ENCODE assay signal across 1 cellular context in genomic region chr1:151909167-151910149, GRCh38.
A peak's percentile ranks its signal among the peaks of the same experiment; 100 is the strongest.
TF ChIP-seq lines count a peak whose summit lies in the region.

Gene THEM4, minus strand, starts transcription at chr1:151909511. Its CDS starts 53 bp downstream, at chr1:151909458.

TF ChIP-seq in HepG2, 621 proteins besides CTCF, POLR2A, EP300 and RAD21 (continued from another document and continues in another):
- TF ChIP-seq, protein P1, sequence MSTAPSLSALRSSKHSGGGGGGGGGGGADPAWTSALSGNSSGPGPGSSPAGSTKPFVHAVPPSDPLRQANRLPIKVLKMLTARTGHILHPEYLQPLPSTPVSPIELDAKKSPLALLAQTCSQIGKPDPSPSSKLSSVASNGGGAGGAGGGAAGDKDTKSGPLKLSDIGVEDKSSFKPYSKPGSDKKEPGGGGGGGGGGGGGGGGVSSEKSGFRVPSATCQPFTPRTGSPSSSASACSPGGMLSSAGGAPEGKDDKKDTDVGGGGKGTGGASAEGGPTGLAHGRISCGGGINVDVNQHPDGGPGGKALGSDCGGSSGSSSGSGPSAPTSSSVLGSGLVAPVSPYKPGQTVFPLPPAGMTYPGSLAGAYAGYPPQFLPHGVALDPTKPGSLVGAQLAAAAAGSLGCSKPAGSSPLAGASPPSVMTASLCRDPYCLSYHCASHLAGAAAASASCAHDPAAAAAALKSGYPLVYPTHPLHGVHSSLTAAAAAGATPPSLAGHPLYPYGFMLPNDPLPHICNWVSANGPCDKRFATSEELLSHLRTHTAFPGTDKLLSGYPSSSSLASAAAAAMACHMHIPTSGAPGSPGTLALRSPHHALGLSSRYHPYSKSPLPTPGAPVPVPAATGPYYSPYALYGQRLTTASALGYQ (CRISPR knock-in tag; IDR thresholded peaks at IDR 0.05): peak; percentile 51; the same call in 1 of the 2 replicates
- TF ChIP-seq ZNF101 (CRISPR knock-in tag; IDR thresholded peaks at IDR 0.05; ENCODE audit: borderline replicate concordance, low read depth) (no peak), HNF4G (IDR thresholded peaks at IDR 0.05; ENCODE audit: borderline replicate concordance, low read depth, low read length) (peak; percentile 9; the same call in 1 of the 2 replicates), HNF4G (CRISPR knock-in tag; IDR thresholded peaks at IDR 0.05; ENCODE audit: borderline replicate concordance, low read depth) (no peak), TCF7L2 (IDR thresholded peaks at IDR 0.05; ENCODE audit: low read depth, low read length) (no peak), MBD4 (IDR thresholded peaks at IDR 0.05; ENCODE audit: borderline replicate concordance, low read length) (no peak), CBX5 (CRISPR knock-in tag; IDR thresholded peaks at IDR 0.05; ENCODE audit: borderline replicate concordance) (peak; percentile 78; the same call in 1 of the 2 replicates), ONECUT2 (CRISPR knock-in tag; IDR thresholded peaks at IDR 0.05) (no peak), BCL6 (CRISPR knock-in tag; IDR thresholded peaks at IDR 0.05) (peak; percentile 46; the same call in 1 of the 2 replicates), ZNF138 (CRISPR knock-in tag; IDR thresholded peaks at IDR 0.05; ENCODE audit: low read depth) (no peak), NRL (CRISPR knock-in tag; IDR thresholded peaks at IDR 0.05; ENCODE audit: borderline replicate concordance) (peak; percentile 62; the same call in 1 of the 2 replicates), POLR2AphosphoS5 (IDR thresholded peaks at IDR 0.05; ENCODE audit: low read depth, low read length) (peak; percentile 76), GLI4 (CRISPR knock-in tag; IDR thresholded peaks at IDR 0.05; ENCODE audit: borderline replicate concordance) (peak; percentile 85; the same call in 1 of the 2 replicates), CENPT (CRISPR knock-in tag; IDR thresholded peaks at IDR 0.05; ENCODE audit: low read depth) (no peak), U2AF2 (IDR thresholded peaks at IDR 0.05; ENCODE audit: low read depth, low read length) (no peak), SATB2 (CRISPR knock-in tag; IDR thresholded peaks at IDR 0.05) (no peak), RBM39 (IDR thresholded peaks at IDR 0.05; ENCODE audit: low read depth, low read length, poor library complexity, severe bottlenecking) (peak; percentile 92), CCDC6 (CRISPR knock-in tag; IDR thresholded peaks at IDR 0.05) (peak; percentile 95), ATAD3A (CRISPR knock-in tag; IDR thresholded peaks at IDR 0.05) (no peak), SP1 (IDR thresholded peaks at IDR 0.05) (no peak), SP1 (CRISPR knock-in tag; IDR thresholded peaks at IDR 0.05) (peak; percentile 78), MEIS1 (CRISPR knock-in tag; IDR thresholded peaks at IDR 0.05; ENCODE audit: borderline replicate concordance) (no peak), SYNCRIP (IDR thresholded peaks at IDR 0.05; ENCODE audit: insufficient read depth, low read depth, low read length) (no peak), ZNF720 (CRISPR knock-in tag; IDR thresholded peaks at IDR 0.05) (no peak), NFKB2 (CRISPR knock-in tag; IDR thresholded peaks at IDR 0.05; ENCODE audit: borderline replicate concordance) (peak; percentile 85; the same call in 1 of the 2 replicates), IKZF4 (CRISPR knock-in tag; IDR thresholded peaks at IDR 0.05; ENCODE audit: borderline replicate concordance, low read depth, not compliant biosample characterization) (no peak), CEBPZ (IDR thresholded peaks at IDR 0.05; ENCODE audit: low read length) (no peak), ZNF577 (CRISPR knock-in tag; IDR thresholded peaks at IDR 0.05; ENCODE audit: borderline replicate concordance, low read depth) (0 out of 2 replicates have a peak, but pooled peaks have one; percentile 23), ARID2 (CRISPR knock-in tag; IDR thresholded peaks at IDR 0.05; ENCODE audit: borderline replicate concordance) (0 out of 2 replicates have a peak, but pooled peaks have one; percentile 27), MXI1 (IDR thresholded peaks at IDR 0.05; ENCODE audit: borderline replicate concordance, low read depth, low read length) (peak; percentile 72; the same call in 1 of the 3 replicates), GTF2F1 (IDR thresholded peaks at IDR 0.05; ENCODE audit: low read length) (no peak), ZNF75D (CRISPR knock-in tag; IDR thresholded peaks at IDR 0.05; ENCODE audit: borderline replicate concordance) (no peak), ZNF607 (CRISPR knock-in tag; IDR thresholded peaks at IDR 0.05; ENCODE audit: borderline replicate concordance) (peak; percentile 82), ZNF629 (CRISPR knock-in tag; conservative IDR thresholded peaks at IDR 0.05) (0 out of 2 replicates have a peak, but pooled peaks have one; percentile 23), ZSCAN29 (CRISPR knock-in tag; conservative IDR thresholded peaks at IDR 0.05) (peak; percentile 83), POLR2G (IDR thresholded peaks at IDR 0.05; ENCODE audit: low read depth, low read length) (peak; percentile 96), JUND (CRISPR knock-in tag; IDR thresholded peaks at IDR 0.05) (peak; percentile 24; the same call in 1 of the 2 replicates), ZNF274 (CRISPR knock-in tag; IDR thresholded peaks at IDR 0.05) (peak; percentile 86), ZNF589 (CRISPR knock-in tag; conservative IDR thresholded peaks at IDR 0.05) (no peak), ZBTB1 (CRISPR knock-in tag; IDR thresholded peaks at IDR 0.05; ENCODE audit: borderline replicate concordance) (no peak), RFX5 (IDR thresholded peaks at IDR 0.05; ENCODE audit: low read depth, low read length) (no peak), REL (CRISPR knock-in tag; conservative IDR thresholded peaks at IDR 0.05) (no peak), ZNF180 (CRISPR knock-in tag; IDR thresholded peaks at IDR 0.05; ENCODE audit: borderline replicate concordance, low read depth) (no peak), XBP1 (CRISPR knock-in tag; IDR thresholded peaks at IDR 0.05) (no peak), PRDM15 (CRISPR knock-in tag; IDR thresholded peaks at IDR 0.05) (peak; percentile 66), IRF2 (CRISPR knock-in tag; IDR thresholded peaks at IDR 0.05) (peak; percentile 44; the same call in 1 of the 2 replicates), KLF11 (CRISPR knock-in tag; IDR thresholded peaks at IDR 0.05) (0 out of 2 replicates have a peak, but pooled peaks have one; percentile 24), ZNF772 (CRISPR knock-in tag; IDR thresholded peaks at IDR 0.05) (peak; percentile 85), EEA1 (CRISPR knock-in tag; IDR thresholded peaks at IDR 0.05; ENCODE audit: borderline replicate concordance) (no peak; the same call in 1 of the 2 replicates), ZNF496 (CRISPR knock-in tag; IDR thresholded peaks at IDR 0.05; ENCODE audit: insufficient replicate concordance) (no peak)
- TF ChIP-seq, protein P2, sequence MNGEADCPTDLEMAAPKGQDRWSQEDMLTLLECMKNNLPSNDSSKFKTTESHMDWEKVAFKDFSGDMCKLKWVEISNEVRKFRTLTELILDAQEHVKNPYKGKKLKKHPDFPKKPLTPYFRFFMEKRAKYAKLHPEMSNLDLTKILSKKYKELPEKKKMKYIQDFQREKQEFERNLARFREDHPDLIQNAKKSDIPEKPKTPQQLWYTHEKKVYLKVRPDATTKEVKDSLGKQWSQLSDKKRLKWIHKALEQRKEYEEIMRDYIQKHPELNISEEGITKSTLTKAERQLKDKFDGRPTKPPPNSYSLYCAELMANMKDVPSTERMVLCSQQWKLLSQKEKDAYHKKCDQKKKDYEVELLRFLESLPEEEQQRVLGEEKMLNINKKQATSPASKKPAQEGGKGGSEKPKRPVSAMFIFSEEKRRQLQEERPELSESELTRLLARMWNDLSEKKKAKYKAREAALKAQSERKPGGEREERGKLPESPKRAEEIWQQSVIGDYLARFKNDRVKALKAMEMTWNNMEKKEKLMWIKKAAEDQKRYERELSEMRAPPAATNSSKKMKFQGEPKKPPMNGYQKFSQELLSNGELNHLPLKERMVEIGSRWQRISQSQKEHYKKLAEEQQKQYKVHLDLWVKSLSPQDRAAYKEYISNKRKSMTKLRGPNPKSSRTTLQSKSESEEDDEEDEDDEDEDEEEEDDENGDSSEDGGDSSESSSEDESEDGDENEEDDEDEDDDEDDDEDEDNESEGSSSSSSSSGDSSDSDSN (CRISPR knock-in tag; IDR thresholded peaks at IDR 0.05): peak; percentile 98
- TF ChIP-seq, protein P3, sequence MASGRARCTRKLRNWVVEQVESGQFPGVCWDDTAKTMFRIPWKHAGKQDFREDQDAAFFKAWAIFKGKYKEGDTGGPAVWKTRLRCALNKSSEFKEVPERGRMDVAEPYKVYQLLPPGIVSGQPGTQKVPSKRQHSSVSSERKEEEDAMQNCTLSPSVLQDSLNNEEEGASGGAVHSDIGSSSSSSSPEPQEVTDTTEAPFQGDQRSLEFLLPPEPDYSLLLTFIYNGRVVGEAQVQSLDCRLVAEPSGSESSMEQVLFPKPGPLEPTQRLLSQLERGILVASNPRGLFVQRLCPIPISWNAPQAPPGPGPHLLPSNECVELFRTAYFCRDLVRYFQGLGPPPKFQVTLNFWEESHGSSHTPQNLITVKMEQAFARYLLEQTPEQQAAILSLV (CRISPR knock-in tag; IDR thresholded peaks at IDR 0.05; ENCODE audit: borderline replicate concordance): peak; percentile 87; the same call in 1 of the 2 replicates
- TF ChIP-seq, protein P4, sequence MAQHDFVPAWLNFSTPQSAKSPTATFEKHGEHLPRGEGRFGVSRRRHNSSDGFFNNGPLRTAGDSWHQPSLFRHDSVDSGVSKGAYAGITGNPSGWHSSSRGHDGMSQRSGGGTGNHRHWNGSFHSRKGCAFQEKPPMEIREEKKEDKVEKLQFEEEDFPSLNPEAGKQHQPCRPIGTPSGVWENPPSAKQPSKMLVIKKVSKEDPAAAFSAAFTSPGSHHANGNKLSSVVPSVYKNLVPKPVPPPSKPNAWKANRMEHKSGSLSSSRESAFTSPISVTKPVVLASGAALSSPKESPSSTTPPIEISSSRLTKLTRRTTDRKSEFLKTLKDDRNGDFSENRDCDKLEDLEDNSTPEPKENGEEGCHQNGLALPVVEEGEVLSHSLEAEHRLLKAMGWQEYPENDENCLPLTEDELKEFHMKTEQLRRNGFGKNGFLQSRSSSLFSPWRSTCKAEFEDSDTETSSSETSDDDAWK (CRISPR knock-in tag; IDR thresholded peaks at IDR 0.05): no peak
- TF ChIP-seq, protein P5, sequence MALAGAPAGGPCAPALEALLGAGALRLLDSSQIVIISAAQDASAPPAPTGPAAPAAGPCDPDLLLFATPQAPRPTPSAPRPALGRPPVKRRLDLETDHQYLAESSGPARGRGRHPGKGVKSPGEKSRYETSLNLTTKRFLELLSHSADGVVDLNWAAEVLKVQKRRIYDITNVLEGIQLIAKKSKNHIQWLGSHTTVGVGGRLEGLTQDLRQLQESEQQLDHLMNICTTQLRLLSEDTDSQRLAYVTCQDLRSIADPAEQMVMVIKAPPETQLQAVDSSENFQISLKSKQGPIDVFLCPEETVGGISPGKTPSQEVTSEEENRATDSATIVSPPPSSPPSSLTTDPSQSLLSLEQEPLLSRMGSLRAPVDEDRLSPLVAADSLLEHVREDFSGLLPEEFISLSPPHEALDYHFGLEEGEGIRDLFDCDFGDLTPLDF (CRISPR knock-in tag; IDR thresholded peaks at IDR 0.05): peak; percentile 38; the same call in 1 of the 2 replicates
